Comparison of ENCODE assay signal across 24 cellular contexts in genomic region chr13:52812941-52813340, GRCh38. TPM values are rescaled to one million over a fixed set of nuclear protein-coding genes. Genes with fewer than 3 reads are reported as not detected.
DNase-seq lines count a peak whose midpoint lies in the region; ATAC-seq, FAIRE-seq and TF ChIP-seq lines count a peak whose summit lies in the region.
"Had no signal": no experiment of that assay in that cellular context is flagged by ENCODE, and none has a peak within 500 bp of the region (broad histone marks: within the 10 kb centered on the region; RNA-seq: fewer than 3 reads in every experiment).

No MANE protein-coding gene starts in this region.

- no peak for TF ChIP-seq POLR2A in GM12878 (IDR thresholded peaks at IDR 0.05; ENCODE audit: low read depth, low read length)

- intact Hi-C loops in GM12878 (cut with micrococcal nuclease; ENCODE audit: unreplicated experiment) = no loop called here

- H3K4me1 Mint-ChIP-seq in stimulated activated memory B cell treated with anti-CD40 and anti-IgM and Interleukin-4, amounts not matched to agents 10 μg/mL and 1 μg/mL and 100 μg/mL, for 72 hours = peaks cover 7% of the 10 kb centered on the region

- WGBS in GM12878 (ENCODE audit: insufficient coverage, insufficient replicate concordance, low lambda C conversion rate, missing lambda C conversion rate) = 41% methylated on average over 3 of the region's 3 CpGs

- TF ChIP-seq RAD21 in GM12878 (IDR thresholded peaks at IDR 0.05; ENCODE audit: insufficient read depth, low read depth, low read length) = no peak

- H3K27ac ChIP-seq in BLaER1 treated with 17β-estradiol and CSF1 and Interleukin-3, amounts not matched to agents 10 nM and 100 nM = peak overlapping the region in 6 of 11 experiments; percentile 9 to 44 (median 26); a peak in 4 of 22 replicates
- H3K27ac ChIP-seq in GM12878 (ENCODE audit: control insufficient read depth, insufficient read depth) = no peak overlapping the region
- H3K27ac ChIP-seq: A549, GM23248 had no signal

- no TSS peak for BruUV-seq in GM12878 (replicated peaks; lab: Mats Ljungman, UMichigan)

- no peaks in the 10 kb centered on the region for H3K36me3 Mint-ChIP-seq in stimulated activated memory B cell treated with anti-CD40 and anti-IgM and Interleukin-4, amounts not matched to agents 10 μg/mL and 1 μg/mL and 100 μg/mL, for 72 hours
- H3K36me3 Mint-ChIP-seq: CD14-positive monocyte; CD8-positive, alpha-beta memory T cell had no signal

- SMC1A ChIA-PET in GM12878 (lab: Charles Lee; ENCODE audit: uncharacterized antibody, unreplicated experiment) = interaction anchor here (1.2 kb wide), 2 partner anchors 85 to 87 kb away, joined by 3 read pairs; no protein-coding TSS in a partner anchor

- no peak overlapping the region for H3K27ac Mint-ChIP-seq in stimulated activated memory B cell treated with anti-CD40 and anti-IgM and Interleukin-4, amounts not matched to agents 10 μg/mL and 1 μg/mL and 100 μg/mL, for 72 hours
- H3K27ac Mint-ChIP-seq: CD14-positive monocyte; CD4-positive, alpha-beta T cell; CD8-positive, alpha-beta memory T cell had no signal

- H3K9ac ChIP-seq in BLaER1 treated with 17β-estradiol and CSF1 and Interleukin-3, amounts not matched to agents 10 nM and 100 nM = peak overlapping the region in 1 of 11 experiments; percentile 17; a peak in 2 of 22 replicates
- no peak overlapping the region for H3K9ac ChIP-seq in GM12878 (ENCODE audit: control insufficient read depth, insufficient read depth, low read length)
- H3K9ac ChIP-seq: GM23248 had no signal

- no peak overlapping the region for H3K4me3 ChIP-seq in BLaER1 treated with 17β-estradiol and CSF1 and Interleukin-3, amounts not matched to agents 10 nM and 100 nM
- no peak overlapping the region for H3K4me3 ChIP-seq in GM12878
- H3K4me3 ChIP-seq: A549, GM23248 had no signal

- H3K4me2 ChIP-seq in BLaER1 treated with 17β-estradiol and CSF1 and Interleukin-3, amounts not matched to agents 10 nM and 100 nM = peak overlapping the region; percentile 42 to 76 (median 63)
- peak overlapping the region; percentile 25; the same call in 1 of the 2 replicates for H3K4me2 ChIP-seq in GM12878 (ENCODE audit: control insufficient read depth, insufficient read depth)
- H3K4me2 ChIP-seq: A549 had no signal

- H3K36me3 ChIP-seq in BLaER1 treated with 17β-estradiol and CSF1 and Interleukin-3, amounts not matched to agents 10 nM and 100 nM = no peaks in the 10 kb centered on the region
- H3K36me3 ChIP-seq in GM12878 (ENCODE audit: control insufficient read depth in 2 of 2, insufficient read depth in 2 of 2, low read length in 1 of 2) = no peaks in the 10 kb centered on the region

- peaks cover 15% of the 10 kb centered on the region for H3K27me3 Mint-ChIP-seq in stimulated activated memory B cell treated with anti-CD40 and anti-IgM and Interleukin-4, amounts not matched to agents 10 μg/mL and 1 μg/mL and 100 μg/mL, for 72 hours

- H3K4me3 Mint-ChIP-seq in stimulated activated memory B cell treated with anti-CD40 and anti-IgM and Interleukin-4, amounts not matched to agents 10 μg/mL and 1 μg/mL and 100 μg/mL, for 72 hours = no peak overlapping the region
- H3K4me3 Mint-ChIP-seq: CD14-positive monocyte; CD4-positive, alpha-beta T cell; CD8-positive, alpha-beta memory T cell had no signal

- peaks cover 8 to 36% (median 27%) of the 10 kb centered on the region in 11 experiments; a peak in 20 of 22 replicates for H3K9me3 ChIP-seq in BLaER1 treated with 17β-estradiol and CSF1 and Interleukin-3, amounts not matched to agents 10 nM and 100 nM (replicated peaks in 1 of 11)
- peaks cover 1% of the 10 kb centered on the region; the same call in 1 of the 3 replicates for H3K9me3 ChIP-seq in GM12878 (replicated peaks; ENCODE audit: control insufficient read depth, insufficient read depth, low read length)
- H3K9me3 ChIP-seq: A549 had no signal

- RAD21 ChIA-PET in GM12878 (lab: Charles Lee; ENCODE audit: unreplicated experiment) = interaction anchor here (1.5 to 2.2 kb wide), 2 partner anchors 87 to 148 kb away, joined by 8 to 9 read pairs; no protein-coding TSS in a partner anchor

- no peak overlapping the region for H2AFZ ChIP-seq in GM12878 (ENCODE audit: control insufficient read depth, low read depth, low read length)
- H2AFZ ChIP-seq: GM23248 had no signal

- CTCF ChIA-PET in GM12878 (lab: Yijun Ruan, JAX) = interaction anchor here (0.6 to 1.2 kb wide), 2 partner anchors 141 to 148 kb away, joined by 3 to 4 read pairs; no protein-coding TSS in a partner anchor

- peak; percentile 59 for ATAC-seq in GM18867 (IDR thresholded peaks at IDR 0.05; ENCODE audit: unreplicated experiment)
- peak; percentile 54 for ATAC-seq in GM12878
- ATAC-seq in stimulated activated memory B cell treated with anti-CD40 and anti-IgM and Interleukin-4, amounts not matched to agents 10 μg/mL and 1 μg/mL and 100 μg/mL, for 72 hours = peak; percentile 50
- ATAC-seq: A549 had no signal

- TF ChIP-seq CTCF in GM12878 (IDR thresholded peaks at IDR 0.05 in 2 of 3, conservative IDR thresholded peaks at IDR 0.05 in 1 of 3; ENCODE audit: control insufficient read depth in 2 of 3, extremely low read depth in 1 of 3, insufficient read depth in 1 of 3, low read depth in 3 of 3, low read length in 3 of 3) = no peak

- no peaks in the 10 kb centered on the region for H3K79me2 ChIP-seq in GM12878 (ENCODE audit: control insufficient read depth, insufficient read depth, low read length)

- H3K27me3 ChIP-seq in BLaER1 treated with 17β-estradiol and CSF1 and Interleukin-3, amounts not matched to agents 10 nM and 100 nM = no peaks in the 10 kb centered on the region
- no peaks in the 10 kb centered on the region for H3K27me3 ChIP-seq in GM12878 (replicated peaks in 1 of 2; ENCODE audit: control insufficient read depth in 2 of 2, insufficient read depth in 2 of 2, low read length in 1 of 2)

- DNase-seq in GM12878 (ENCODE audit: low read depth, low spot score) (peak; percentile 20), DMS153 treated with DMSO at 0.1 percent for 48 hours (lab: John Stamatoyannopoulos, UW; ENCODE audit: unreplicated experiment) (no peak), ureter (ENCODE audit: low spot score) (no peak), frontal cortex (ENCODE audit: low spot score in 2 of 2) (no peak)
- no peak for DNase-seq in activated CD4-positive, alpha-beta T cell treated with anti-CD3 and anti-CD28 coated beads, Interleukin-2, amount 50 U/mL, for 48 hours
- DNase-seq: 8988T; ACHN; CD4-positive, alpha-beta T cell; CD8-positive, alpha-beta memory T cell; DMS 273 treated with DMSO at 0.1 percent for 48 hours; DMS53; GF-D8; GM23248; H7; HCEC 1CT had no signal

- FAIRE-seq in GM12878 (lab: Jason Lieb, UNC) (no peak), frontal cortex (lab: Jason Lieb, UNC) (no peak)
- FAIRE-seq: A549, D721Med, GM18507, H1 had no signal

- no peaks in the 10 kb centered on the region for H4K20me1 ChIP-seq in BLaER1 treated with 17β-estradiol and CSF1 and Interleukin-3, amounts not matched to agents 10 nM and 100 nM
- no peaks in the 10 kb centered on the region for H4K20me1 ChIP-seq in GM12878 (ENCODE audit: control insufficient read depth, insufficient read depth)

- TF ChIP-seq EP300 in GM12878 (IDR thresholded peaks at IDR 0.05; ENCODE audit: borderline replicate concordance in 1 of 2, control insufficient read depth in 1 of 2, low read depth in 2 of 2, low read length in 2 of 2) = no peak; a peak in 1 of 4 replicates

- H3K9me3 Mint-ChIP-seq in stimulated activated memory B cell treated with anti-CD40 and anti-IgM and Interleukin-4, amounts not matched to agents 10 μg/mL and 1 μg/mL and 100 μg/mL, for 72 hours = no peaks in the 10 kb centered on the region
- H3K9me3 Mint-ChIP-seq: CD4-positive, alpha-beta T cell had no signal

- in situ Hi-C loops in GM12878 (cut with MboI) = no loop called here

- POLR2A ChIA-PET in GM12878 (lab: Charles Lee) = no interaction called here

- H3K4me1 ChIP-seq in BLaER1 treated with 17β-estradiol and CSF1 and Interleukin-3, amounts not matched to agents 10 nM and 100 nM = peaks cover 22 to 45% (median 28%) of the 10 kb centered on the region in 10 experiments
- H3K4me1 ChIP-seq in GM12878 (ENCODE audit: control insufficient read depth, insufficient read depth, low read length) = peaks cover 4% of the 10 kb centered on the region; the same call in 1 of the 2 replicates
- H3K4me1 ChIP-seq: A549 had no signal

TF ChIP-seq in GM12878, 131 proteins besides CTCF, POLR2A, EP300 and RAD21 (continues in another document):
- TF ChIP-seq ZNF217 (IDR thresholded peaks at IDR 0.05) = 0 out of 2 replicates have a peak, but pooled peaks have one; percentile 19
- TF ChIP-seq CBFB (IDR thresholded peaks at IDR 0.05; ENCODE audit: low read depth) = no peak
- peak; percentile 66; the same call in 1 of the 2 replicates for TF ChIP-seq MTA2 (IDR thresholded peaks at IDR 0.05; ENCODE audit: low read depth)
- 0 out of 2 replicates have a peak, but pooled peaks have one; percentile 18 for TF ChIP-seq EED (IDR thresholded peaks at IDR 0.05; ENCODE audit: low read depth)

RNA-seq across cellular contexts. Expression of gene PCDH8, which starts 35.5 kb away (rescaled TPM):
- total RNA-seq in GM12878 (2013; cell fraction: nucleolus; rRNA removed) = not detected in 2 replicates
- total RNA-seq in GM12878 (2014; rRNA removed) (0.38 and 0.62 TPM in 2 replicates), GM12878 (2014; rRNA removed; fragmentation: Illumina TruSeq; extraction: Trizol) (0.41 and 0.45 TPM in 2 replicates), GM12878 (2021) (0.16 and 0.31 TPM in 2 replicates), ureter (not detected), frontal cortex (72.2 TPM)
- not detected for polyA plus RNA-seq in GM12878 (2011; ENCODE audit: low read depth)
- polyA plus RNA-seq in GM12878 (2011; rRNA removed) (not detected in 2 replicates), GM12878 (2014; fragmentation: Illumina TruSeq; extraction: Trizol) (0.72 and 0.86 TPM in 2 replicates), GM12878 (2014; fragmentation: Nextera tagmentation; extraction: Ambion mirVana) (under 1 TPM; 0.03 to 0.22 TPM), GM12878 (2014; rRNA removed) (0.11 and 0.86 TPM in 2 replicates), GM12878 (2016; fragmentation: Nextera tagmentation; extraction: Ambion mirVana) (under 1 TPM; 0.15 to 0.84 TPM)
- polyA plus RNA-seq in GM12878 (2011; cell fraction: cytosol; rRNA removed) = not detected in 2 replicates
- 0.15 TPM in 1 of 2 replicates, not detected in the other for polyA plus RNA-seq in GM12878 (2011; cell fraction: nucleus; rRNA removed)
- 0.03 TPM in 1 of 2 replicates, not detected in the other for polyA plus RNA-seq in GM12878 (2012)
- polyA minus RNA-seq in GM12878 (2011; rRNA and poly(A)+ RNA removed) = not detected in 2 replicates
- not detected in 2 replicates for polyA minus RNA-seq in GM12878 (2011; cell fraction: cytosol; rRNA and poly(A)+ RNA removed)
- polyA minus RNA-seq in GM12878 (2011; cell fraction: nucleus; rRNA and poly(A)+ RNA removed) = not detected in 2 replicates
- total RNA-seq: CD4-positive, alpha-beta T cell; CD8-positive, alpha-beta memory T cell; G401; GM23248 had no signal
- polyA plus RNA-seq: A549; CD14-positive monocyte; CD8-positive, alpha-beta memory T cell; GM23248 had no signal

Comparison
In these comparisons a context has a peak if more than half of its experiments do, and no peak if none do; other contexts are left out.
1. RNA of gene PCDH8, which starts 35.5 kb away (total RNA-seq): 72.2 TPM in frontal cortex (single experiment); 0.16 to 0.62 TPM in GM12878 and not detected in ureter (single experiment); every median in the first group is over 10 times any median in the second.
2. Peak in every context shown above with its lines, with median percentiles within 50 percentile points of each other: ATAC-seq.